In the genomic region with DNA sequence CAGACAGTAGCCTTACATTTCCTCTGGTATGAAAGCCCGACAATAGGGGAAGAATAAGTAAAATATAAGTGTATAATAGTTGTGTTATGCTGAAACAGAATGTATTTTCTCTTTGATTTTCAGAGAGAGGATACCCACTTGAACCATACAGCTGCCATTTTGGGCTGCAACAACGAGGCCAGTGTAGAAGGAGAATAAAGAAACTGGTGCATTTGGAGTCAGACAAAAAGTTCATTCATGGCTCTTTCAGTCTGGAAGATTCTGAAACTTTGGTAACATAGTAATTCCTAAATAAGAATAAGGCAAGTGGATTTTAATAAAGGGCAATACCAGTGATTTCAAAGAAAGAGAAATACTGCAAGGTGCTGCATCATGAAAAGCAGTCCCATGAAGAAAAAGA, we compare ENCODE assay signal across 28 cellular contexts.
"Had no signal": no experiment of that assay in that cellular context is flagged by ENCODE, and none has a peak within 500 bp of the region (broad histone marks: within the 10 kb centered on the region; RNA-seq: fewer than 3 reads in every experiment).

No MANE protein-coding gene starts in this region.

- H3K27me3 Mint-ChIP-seq: effector memory CD8-positive, alpha-beta T cell; memory B cell; naive B cell had no signal

- H3K9me3 ChIP-seq: esophagus squamous epithelium, gastrocnemius medialis, heart left ventricle, left lung, lower lobe of right lung, mucosa of descending colon had no signal

- DNase-seq: dermis blood vessel endothelial cell; effector CD8-positive, alpha-beta T cell; effector memory CD8-positive, alpha-beta T cell; endodermal cell; erythroblast; esophagus squamous epithelium; foreskin fibroblast; foreskin melanocyte; gastrocnemius medialis; heart left ventricle; immature natural killer cell; islet precursor cell; kidney; kidney glomerular epithelial cell; left lung; left ventricle myocardium superior; lower lobe of right lung; mesendoderm; mucosa of descending colon; naive B cell had no signal

- H3K4me3 Mint-ChIP-seq: effector memory CD8-positive, alpha-beta T cell; endodermal cell; immature natural killer cell; memory B cell; naive B cell had no signal

- H3K27me3 ChIP-seq: dorsolateral prefrontal cortex, esophagus squamous epithelium, gastrocnemius medialis, hepatocyte, left lung had no signal

- H3K36me3 Mint-ChIP-seq: memory B cell, naive B cell had no signal

- H3K27ac Mint-ChIP-seq: effector memory CD8-positive, alpha-beta T cell; endodermal cell; immature natural killer cell; memory B cell; naive B cell had no signal

- H3K4me1 ChIP-seq: esophagus squamous epithelium, gastrocnemius medialis, left lung, lower lobe of right lung had no signal

- H2AFZ ChIP-seq: hepatocyte had no signal

- FAIRE-seq: colon, endometrium, kidney had no signal

- H3K4me2 ChIP-seq: hepatocyte had no signal

- ATAC-seq: effector memory CD8-positive, alpha-beta T cell; esophagus mucosa; gastrocnemius medialis; heart left ventricle; left lung; left ventricle myocardium superior; lower lobe of right lung; mucosa of descending colon had no signal

- H3K27ac ChIP-seq: coronary artery, epithelial cell of prostate, esophagus squamous epithelium, gastrocnemius medialis, heart left ventricle, hepatocyte, left lung, lower lobe of right lung had no signal

- H3K79me2 ChIP-seq: hepatocyte had no signal

- H3K4me3 ChIP-seq: coronary artery, esophagus squamous epithelium, gastrocnemius medialis, heart left ventricle, hepatocyte, left lung, lower lobe of right lung, mucosa of descending colon had no signal

- H3K36me3 ChIP-seq: esophagus squamous epithelium, gastrocnemius medialis, heart left ventricle, left lung, lower lobe of right lung had no signal

- H3K4me1 Mint-ChIP-seq: endodermal cell, immature natural killer cell, memory B cell had no signal

- H3K9me3 Mint-ChIP-seq: endodermal cell, memory B cell, naive B cell had no signal
